In the genomic region with DNA sequence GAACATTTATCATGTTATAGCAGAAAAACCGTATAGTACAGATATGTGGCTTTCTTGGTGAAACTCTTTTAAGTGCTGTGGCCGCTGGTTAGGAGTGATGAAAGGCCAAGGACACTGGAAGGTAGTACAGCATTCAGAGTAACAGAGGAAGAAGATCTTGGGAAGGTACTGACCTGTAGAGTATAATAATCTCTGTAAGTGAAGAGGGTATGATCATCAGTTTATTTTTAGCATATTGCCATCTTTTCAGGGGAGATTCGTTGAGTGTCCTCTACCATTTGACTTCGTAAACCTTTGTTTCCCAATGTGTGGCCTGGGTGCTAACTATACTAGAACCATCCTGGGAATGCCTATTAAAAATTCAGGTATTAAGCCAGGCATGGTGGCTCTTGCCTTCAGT, we compare ENCODE assay signal across 17 cellular contexts.
"Had no signal": no experiment of that assay in that cellular context is flagged by ENCODE, and none has a peak within 500 bp of the region (broad histone marks: within the 10 kb centered on the region; RNA-seq: fewer than 3 reads in every experiment).

No MANE protein-coding gene starts in this region.

- H3K36me3 ChIP-seq: breast epithelium, ovary, thyroid gland had no signal

- H3K9me3 Mint-ChIP-seq: activated naive CD8-positive, alpha-beta T cell treated with anti-CD3 and anti-CD28 coated beads, Interleukin-2, amount 50 U/mL, for 24 hours; activated T-helper 17 cell treated with anti-CD3 and anti-CD28 coated beads, Interleukin-2, amount 50 U/mL, for 72 hours; stimulated activated naive B cell treated with anti-CD40 and anti-IgM and Interleukin-4, amounts not matched to agents 10 μg/mL and 1 μg/mL and 100 μg/mL, for 72 hours had no signal

- H3K27ac ChIP-seq: breast epithelium, ovary, sigmoid colon, thyroid gland, WERI-Rb-1 had no signal

- H3K27me3 Mint-ChIP-seq: activated naive CD8-positive, alpha-beta T cell treated with anti-CD3 and anti-CD28 coated beads, Interleukin-2, amount 50 U/mL, for 24 hours; activated T-helper 17 cell treated with anti-CD3 and anti-CD28 coated beads, Interleukin-2, amount 50 U/mL, for 72 hours; stimulated activated naive B cell treated with anti-CD40 and anti-IgM and Interleukin-4, amounts not matched to agents 10 μg/mL and 1 μg/mL and 100 μg/mL, for 72 hours had no signal

- DNase-seq: activated CD4-positive, alpha-beta T cell treated with anti-CD3 and anti-CD28 coated beads, Interleukin-2, amount 50 U/mL, for 48 hours; activated naive CD4-positive, alpha-beta T cell treated with Interleukin-2 at 50 U/mL for 16 hours; activated naive CD8-positive, alpha-beta T cell treated with anti-CD3 and anti-CD28 coated beads, Interleukin-2, amount 50 U/mL, for 24 hours; activated T-cell treated with anti-CD3 and anti-CD28 coated beads for 4 hours; aorta; hypothalamus; mammary epithelial cell; ovary; sigmoid colon; stimulated activated naive B cell treated with anti-CD40 and anti-IgM and Interleukin-4, amounts not matched to agents 10 μg/mL and 1 μg/mL and 100 μg/mL, for 72 hours; SW 1271; thyroid gland; WERI-Rb-1 had no signal

- ATAC-seq: activated naive CD8-positive, alpha-beta T cell treated with anti-CD3 and anti-CD28 coated beads, Interleukin-2, amount 50 U/mL, for 24 hours; activated T-helper 17 cell treated with anti-CD3 and anti-CD28 coated beads, Interleukin-2, amount 50 U/mL, for 72 hours; left lobe of liver; stimulated activated naive B cell treated with anti-CD40 and anti-IgM and Interleukin-4, amounts not matched to agents 10 μg/mL and 1 μg/mL and 100 μg/mL, for 72 hours had no signal

- H3K27me3 ChIP-seq: breast epithelium, ovary, sigmoid colon, thyroid gland had no signal

- H3K27ac Mint-ChIP-seq: activated naive CD8-positive, alpha-beta T cell treated with anti-CD3 and anti-CD28 coated beads, Interleukin-2, amount 50 U/mL, for 24 hours; activated T-helper 17 cell treated with anti-CD3 and anti-CD28 coated beads, Interleukin-2, amount 50 U/mL, for 72 hours; stimulated activated naive B cell treated with anti-CD40 and anti-IgM and Interleukin-4, amounts not matched to agents 10 μg/mL and 1 μg/mL and 100 μg/mL, for 72 hours had no signal

- H3K9me3 ChIP-seq: breast epithelium, ovary, sigmoid colon, thyroid gland had no signal

- H3K4me3 Mint-ChIP-seq: activated naive CD8-positive, alpha-beta T cell treated with anti-CD3 and anti-CD28 coated beads, Interleukin-2, amount 50 U/mL, for 24 hours; activated T-helper 17 cell treated with anti-CD3 and anti-CD28 coated beads, Interleukin-2, amount 50 U/mL, for 72 hours; stimulated activated naive B cell treated with anti-CD40 and anti-IgM and Interleukin-4, amounts not matched to agents 10 μg/mL and 1 μg/mL and 100 μg/mL, for 72 hours had no signal

- FAIRE-seq: keratinocyte had no signal

- H3K4me3 ChIP-seq: breast epithelium, ovary, sigmoid colon, thyroid gland had no signal
